ENCODE assay signal across 1 cellular context in genomic region chr20:38355161-38356012, GRCh38.
TF ChIP-seq lines count a peak whose summit lies in the region.

No MANE protein-coding gene starts in this region.

TF ChIP-seq in liver, 16 proteins besides CTCF, POLR2A, EP300 and RAD21 (continued from another document):
- peak; percentile 96 for TF ChIP-seq HNF4G (IDR thresholded peaks at IDR 0.05)
- TF ChIP-seq TAF1 (conservative IDR thresholded peaks at IDR 0.05) = peak; percentile 69
- peak; percentile 61 for TF ChIP-seq FOXA2 (IDR thresholded peaks at IDR 0.05)
- peak; percentile 98 for TF ChIP-seq RXRA (IDR thresholded peaks at IDR 0.05)
- peak; percentile 89 for TF ChIP-seq REST (IDR thresholded peaks at IDR 0.05)
- TF ChIP-seq YY1 (IDR thresholded peaks at IDR 0.05) = peak; percentile 86
- no peak for TF ChIP-seq FOXA1 (IDR thresholded peaks at IDR 0.05)
